Comparison of ENCODE assay signal across 21 cellular contexts in the genomic region with DNA sequence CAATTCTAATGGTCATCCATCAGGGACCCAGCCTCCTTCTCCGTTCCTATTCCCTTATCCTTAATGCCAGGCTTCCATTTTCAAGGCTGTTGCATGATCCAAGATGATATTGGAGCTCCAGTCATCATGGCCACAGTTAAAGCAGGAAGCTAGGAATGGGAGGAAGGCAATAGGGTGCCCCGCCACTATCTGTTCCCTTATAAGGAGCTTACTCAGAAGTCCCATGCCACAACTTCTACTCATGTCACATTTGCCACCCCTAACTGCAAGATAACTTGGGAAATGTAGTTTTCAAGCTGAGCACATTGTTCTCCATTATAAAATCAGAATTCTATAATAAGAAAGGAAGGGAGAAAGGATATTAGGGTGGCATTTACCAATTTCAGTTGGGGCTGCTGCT. TPM values are rescaled to one million over a fixed set of nuclear protein-coding genes. Genes with fewer than 3 reads are reported as not detected.
DNase-seq lines count a peak whose midpoint lies in the region; ATAC-seq and TF ChIP-seq lines count a peak whose summit lies in the region.
"Had no signal": no experiment of that assay in that cellular context is flagged by ENCODE, and none has a peak within 500 bp of the region (broad histone marks: within the 10 kb centered on the region; RNA-seq: fewer than 3 reads in every experiment).

No MANE protein-coding gene starts in this region.

- H3K79me2 ChIP-seq in smooth muscle cell (ENCODE audit: low read depth): no peaks in the 10 kb centered on the region

- H3K27me3 Mint-ChIP-seq in WTC11 (ENCODE audit: low read depth): peaks cover under 1% of the 10 kb centered on the region; the same call in 1 of the 2 replicates

- peak; percentile 29 for DNase-seq in H7
- peak; percentile 60 for DNase-seq in NOMO-1 treated with dmso at 0.1 percent for 144 hours (lab: John Stamatoyannopoulos, UW; ENCODE audit: unreplicated experiment)
- DNase-seq in WTC11 (ENCODE audit: low spot score): no peak
- no peak for DNase-seq in NCI-H345 treated with DMSO at 0.1 percent for 48 hours (lab: John Stamatoyannopoulos, UW; ENCODE audit: unreplicated experiment)
- no peak for DNase-seq in cerebellar nuclear complex (lab: John Stamatoyannopoulos, UW)
- no peak for DNase-seq in smooth muscle cell (lab: John Stamatoyannopoulos, UW; ENCODE audit: unreplicated experiment)
- DNase-seq in HK-2 (ENCODE audit: unreplicated experiment): no peak
- DNase-seq: AML-193; Calu3; CD4-positive, alpha-beta T cell; DMS79 treated with DMSO at 0.1 percent for 48 hours; GF-D8; IMR-90; NCI-H1436; NCI-H2081 treated with DMSO at 0.1 percent for 48 hours; NCI-H345; NCI-H82; T-cell had no signal

- no peaks in the 10 kb centered on the region; the same call in 1 of the 2 replicates for H3K27me3 ChIP-seq in H7 (ENCODE audit: control insufficient read depth, insufficient read depth, low read length)
- no peaks in the 10 kb centered on the region for H3K27me3 ChIP-seq in smooth muscle cell (ENCODE audit: low read depth)

- H4K20me1 ChIP-seq in smooth muscle cell (ENCODE audit: low read depth): no peaks in the 10 kb centered on the region

- no peak overlapping the region for H3K4me3 Mint-ChIP-seq in WTC11
- H3K4me3 Mint-ChIP-seq: CD4-positive, alpha-beta T cell; T-cell had no signal

- TF ChIP-seq CTCF in 22Rv1 (IDR thresholded peaks at IDR 0.05) (no peak), WTC11 (IDR thresholded peaks at IDR 0.05) (no peak), smooth muscle cell (IDR thresholded peaks at IDR 0.05; ENCODE audit: borderline replicate concordance, insufficient read depth, poor library complexity, severe bottlenecking) (no peak)

- no peak overlapping the region for H2AFZ ChIP-seq in smooth muscle cell (ENCODE audit: low read depth)

- peaks cover 3% of the 10 kb centered on the region for H3K36me3 Mint-ChIP-seq in WTC11
- H3K36me3 Mint-ChIP-seq: T-cell had no signal

- WGBS in smooth muscle cell (ENCODE audit: low lambda C conversion rate): 91% methylated on average over 2 of the region's 2 CpGs

- POLR2A ChIA-PET in WTC11 (lab: Charles Lee): interaction anchor here (1.0 kb wide), 1 partner anchor 39 kb away, joined by 3 read pairs; a partner anchor contains a TSS

- H3K4me2 ChIP-seq in smooth muscle cell: no peak overlapping the region

- H3F3A ChIP-seq in smooth muscle cell (ENCODE audit: low read depth): no peaks in the 10 kb centered on the region

- H3K4me1 Mint-ChIP-seq in WTC11: peaks cover 24% of the 10 kb centered on the region

- H3K27ac Mint-ChIP-seq in WTC11: no peak overlapping the region
- H3K27ac Mint-ChIP-seq: CD4-positive, alpha-beta T cell; T-cell had no signal

- H3K4me1 ChIP-seq in smooth muscle cell (ENCODE audit: low read depth): no peaks in the 10 kb centered on the region
- H3K4me1 ChIP-seq: HAP-1 had no signal

- no peaks in the 10 kb centered on the region for H3K36me3 ChIP-seq in H7 (replicated peaks; ENCODE audit: control insufficient read depth, insufficient read depth, low read length)
- no peaks in the 10 kb centered on the region for H3K36me3 ChIP-seq in smooth muscle cell (ENCODE audit: low read depth)
- H3K36me3 ChIP-seq: HAP-1 had no signal

- H3K9me3 ChIP-seq in smooth muscle cell (replicated peaks; ENCODE audit: low read depth): no peaks in the 10 kb centered on the region
- H3K9me3 ChIP-seq: HAP-1 had no signal

- H3K4me3 ChIP-seq in H7 (ENCODE audit: insufficient read depth, low read depth, low read length): no peak overlapping the region
- H3K4me3 ChIP-seq in smooth muscle cell: no peak overlapping the region
- H3K4me3 ChIP-seq: HAP-1 had no signal

- H3K9ac ChIP-seq in smooth muscle cell (ENCODE audit: low read depth): no peak overlapping the region

- ATAC-seq in WTC11: peak; percentile 59

- H3K27ac ChIP-seq in 22Rv1 (peak overlapping the region; percentile 42), smooth muscle cell (ENCODE audit: low read depth) (no peak overlapping the region)
- H3K27ac ChIP-seq: RWPE1 had no signal

- CTCF ChIA-PET in WTC11 (lab: Charles Lee): interaction anchor here (0.6 to 5.8 kb wide), 19 partner anchors 13 to 299 kb away, joined by 3 to 40 read pairs (median 4); a partner anchor contains a TSS

- H3K9me3 Mint-ChIP-seq in WTC11: peaks cover 9% of the 10 kb centered on the region
- H3K9me3 Mint-ChIP-seq: CD4-positive, alpha-beta T cell; T-cell had no signal

TF ChIP-seq in WTC11, 78 proteins besides CTCF, POLR2A, EP300 and RAD21:
- TF ChIP-seq ZBTB21 (CRISPR knock-in tag; IDR thresholded peaks at IDR 0.05; ENCODE audit: borderline replicate concordance) (no peak), NR2C2 (CRISPR knock-in tag; IDR thresholded peaks at IDR 0.05) (no peak), ZNF121 (CRISPR knock-in tag; IDR thresholded peaks at IDR 0.05) (no peak)

RNA-seq across cellular contexts. Expression of a gene that starts 38.6 kb away (rescaled TPM):
- 35.1 and 35.6 TPM in 2 replicates for total RNA-seq in H7 (2014; rRNA removed; shearing (Covaris generic))
- total RNA-seq in WTC11 (2021) (19.4 to 19.7 TPM (median 19.6 TPM) in 3 replicates), smooth muscle cell (0.81 and 3.9 TPM in 2 replicates)
- polyA plus RNA-seq in smooth muscle cell: 0.93 and 1.8 TPM in 2 replicates
- total RNA-seq: Calu3; CD4-positive, alpha-beta T cell; IMR-90; T-cell had no signal
- polyA plus RNA-seq: IMR-90 had no signal

Comparison
In these comparisons a context has a peak if more than half of its experiments do, and no peak if none do; other contexts are left out.
1. DNase-seq: peak in H7 (single experiment) and NOMO-1 treated with dmso at 0.1 percent for 144 hours (single experiment); none in WTC11 (single experiment), NCI-H345 treated with DMSO at 0.1 percent for 48 hours (single experiment), cerebellar nuclear complex (0 of 2), smooth muscle cell (single experiment) and HK-2 (single experiment).